ENCODE assay signal across 1 cellular context in genomic region chr4:37685726-37686372, GRCh38.
A peak's percentile ranks its signal among the peaks of the same experiment; 100 is the strongest.
TF ChIP-seq lines count a peak whose summit lies in the region.

No MANE protein-coding gene starts in this region.

TF ChIP-seq in HepG2, 621 proteins besides CTCF, POLR2A, EP300 and RAD21 (continued from another document):
- TF ChIP-seq TFDP1 (CRISPR knock-in tag; IDR thresholded peaks at IDR 0.05; ENCODE audit: borderline replicate concordance) (no peak; the same call in 1 of the 2 replicates), ARHGAP35 (CRISPR knock-in tag; IDR thresholded peaks at IDR 0.05; ENCODE audit: borderline replicate concordance) (no peak), TAF1 (CRISPR knock-in tag; IDR thresholded peaks at IDR 0.05) (peak; percentile 89), REXO4 (CRISPR knock-in tag; IDR thresholded peaks at IDR 0.05; ENCODE audit: borderline replicate concordance) (no peak), HNRNPK (IDR thresholded peaks at IDR 0.05; ENCODE audit: low read depth, low read length, poor library complexity, severe bottlenecking) (peak; percentile 62), ZNF775 (CRISPR knock-in tag; IDR thresholded peaks at IDR 0.05; ENCODE audit: borderline replicate concordance) (no peak), MEIS1 (CRISPR knock-in tag; IDR thresholded peaks at IDR 0.05; ENCODE audit: borderline replicate concordance) (no peak), ZNF746 (CRISPR knock-in tag; IDR thresholded peaks at IDR 0.05) (peak; percentile 43; the same call in 1 of the 2 replicates), TP53 (CRISPR knock-in tag; conservative IDR thresholded peaks at IDR 0.05) (no peak), ZNF468 (CRISPR knock-in tag; IDR thresholded peaks at IDR 0.05) (no peak), REPIN1 (CRISPR knock-in tag; IDR thresholded peaks at IDR 0.05; ENCODE audit: borderline replicate concordance, low read depth) (no peak), IKZF5 (CRISPR knock-in tag; IDR thresholded peaks at IDR 0.05) (no peak; the same call in 1 of the 2 replicates), ZNF773 (CRISPR knock-in tag; IDR thresholded peaks at IDR 0.05; ENCODE audit: borderline replicate concordance) (peak; percentile 13; the same call in 1 of the 2 replicates), ZNF713 (CRISPR knock-in tag; IDR thresholded peaks at IDR 0.05) (no peak), ZNF570 (CRISPR knock-in tag; IDR thresholded peaks at IDR 0.05; ENCODE audit: borderline replicate concordance) (no peak), ARNTL (CRISPR knock-in tag; IDR thresholded peaks at IDR 0.05) (no peak), SP4 (CRISPR knock-in tag; IDR thresholded peaks at IDR 0.05) (no peak), ZBTB2 (CRISPR knock-in tag; IDR thresholded peaks at IDR 0.05; ENCODE audit: low read depth) (no peak), NFYB (CRISPR knock-in tag; IDR thresholded peaks at IDR 0.05) (no peak), ZNF784 (CRISPR knock-in tag; IDR thresholded peaks at IDR 0.05; ENCODE audit: borderline replicate concordance) (no peak; the same call in 1 of the 2 replicates), ZBTB49 (CRISPR knock-in tag; IDR thresholded peaks at IDR 0.05; ENCODE audit: borderline replicate concordance) (no peak), NONO (IDR thresholded peaks at IDR 0.05) (no peak), NONO (CRISPR knock-in tag; conservative IDR thresholded peaks at IDR 0.05) (peak; percentile 55; the same call in 1 of the 2 replicates), ZNF264 (CRISPR knock-in tag; IDR thresholded peaks at IDR 0.05) (no peak), THRA (CRISPR knock-in tag; IDR thresholded peaks at IDR 0.05; ENCODE audit: borderline replicate concordance) (0 out of 2 replicates have a peak, but pooled peaks have one; percentile 13), TBX2 (CRISPR knock-in tag; IDR thresholded peaks at IDR 0.05; ENCODE audit: borderline replicate concordance) (no peak), ZNF737 (CRISPR knock-in tag; IDR thresholded peaks at IDR 0.05; ENCODE audit: borderline replicate concordance) (no peak), MATR3 (CRISPR knock-in tag; IDR thresholded peaks at IDR 0.05) (no peak), KAT7 (CRISPR knock-in tag; IDR thresholded peaks at IDR 0.05; ENCODE audit: borderline replicate concordance) (peak; percentile 72), RERE (CRISPR knock-in tag; IDR thresholded peaks at IDR 0.05; ENCODE audit: low read depth) (no peak), ATF7-NPFF (CRISPR knock-in tag; IDR thresholded peaks at IDR 0.05; ENCODE audit: low read depth) (peak; percentile 81; the same call in 1 of the 2 replicates), ZNF367 (CRISPR knock-in tag; IDR thresholded peaks at IDR 0.05; ENCODE audit: borderline replicate concordance) (0 out of 2 replicates have a peak, but pooled peaks have one; percentile 31)
